20 cellular contexts compared by ENCODE assay signal in the genomic region with DNA sequence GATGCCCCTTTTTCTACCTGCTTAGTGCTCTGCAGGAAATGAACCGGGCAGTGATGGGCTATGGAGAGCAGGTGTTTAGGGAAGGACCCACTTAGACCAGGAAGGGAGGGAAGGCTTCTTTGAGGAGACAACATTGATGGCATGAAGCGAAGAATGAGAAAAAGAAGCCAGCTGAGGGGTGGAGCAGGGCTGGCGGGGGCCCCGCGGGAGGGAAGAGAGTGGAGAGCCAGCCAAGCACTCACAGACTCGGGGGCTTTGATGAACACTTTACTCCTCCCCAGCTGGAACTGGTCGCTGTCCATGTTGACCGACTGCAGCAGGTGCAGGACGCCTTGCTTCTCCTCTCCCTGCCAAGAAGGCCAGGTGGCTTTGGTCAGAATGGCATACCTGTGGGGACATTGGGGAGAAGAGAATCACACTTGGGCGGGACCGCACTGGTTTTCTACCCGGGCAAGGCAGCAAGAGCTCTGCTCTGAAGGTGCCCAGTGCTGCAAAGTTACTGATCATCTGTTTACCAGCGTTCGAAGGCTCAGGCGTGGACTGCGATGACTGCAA. TPM values are rescaled to one million over a fixed set of nuclear protein-coding genes. Genes with fewer than 3 reads are reported as not detected.
DNase-seq lines count a peak whose midpoint lies in the region; ATAC-seq and TF ChIP-seq lines count a peak whose summit lies in the region.
"Had no signal": no experiment of that assay in that cellular context is flagged by ENCODE, and none has a peak within 500 bp of the region (broad histone marks: within the 10 kb centered on the region; RNA-seq: fewer than 3 reads in every experiment).

No MANE protein-coding gene starts in this region.

- H3K4me1 Mint-ChIP-seq in Caco-2 (ENCODE audit: low read depth, unreplicated experiment), result no peaks in the 10 kb centered on the region

- peak; percentile 8 for DNase-seq in NCI-H748 (lab: John Stamatoyannopoulos, UW; ENCODE audit: unreplicated experiment)
- DNase-seq in NCI-H748 treated with DMSO at 0.1 percent for 48 hours (lab: John Stamatoyannopoulos, UW), result no peak
- peak; percentile 30 to 53 for DNase-seq in SHP77 (lab: John Stamatoyannopoulos, UW)
- no peak for DNase-seq in lower lobe of right lung
- DNase-seq in DMS153 treated with DMSO at 0.1 percent for 48 hours (lab: John Stamatoyannopoulos, UW; ENCODE audit: unreplicated experiment), result no peak
- no peak for DNase-seq in Caco-2
- DNase-seq: activated CD4-positive, alpha-beta T cell treated with anti-CD3 and anti-CD28 coated beads for 4 hours; central memory CD4-positive, alpha-beta T cell; DMS153; effector memory CD4-positive, alpha-beta T cell; KG1; left cardiac atrium; testis had no signal

- no TSS peak for BruUV-seq in Caco-2 (replicated peaks; lab: Mats Ljungman, UMichigan)

- H3K4me3 Mint-ChIP-seq in Caco-2 (ENCODE audit: unreplicated experiment), result no peak overlapping the region

- intact Hi-C loops in lower lobe of right lung (cut with DNase I), result no loop called here
- intact Hi-C loops in Caco-2 (cut with micrococcal nuclease; ENCODE audit: unreplicated experiment), result no loop called here

- ATAC-seq in lower lobe of right lung (no peak), GM19455 (IDR thresholded peaks at IDR 0.05; ENCODE audit: unreplicated experiment) (no peak)
- ATAC-seq: left cardiac atrium had no signal

- CTCF ChIA-PET in Caco-2 (lab: Charles Lee), result no interaction called here

- POLR2A ChIA-PET in Caco-2 (lab: Charles Lee), result no interaction called here

- H3K36me3 ChIP-seq in lower lobe of right lung (peaks cover 9% of the 10 kb centered on the region), Caco-2 (ENCODE audit: control insufficient read depth, insufficient read depth, low read length) (no peaks in the 10 kb centered on the region; the same call in 1 of the 2 replicates)
- H3K36me3 ChIP-seq: neutrophil had no signal

- TF ChIP-seq CTCF in lower lobe of right lung (IDR thresholded peaks at IDR 0.05) (no peak), Caco-2 (IDR thresholded peaks at IDR 0.05; ENCODE audit: insufficient read depth in 1 of 2, low read depth in 1 of 2, low read length in 1 of 2, severe bottlenecking in 1 of 2, unreplicated experiment in 1 of 2) (no peak)

- peaks cover 69% of the 10 kb centered on the region for H3K36me3 Mint-ChIP-seq in Caco-2 (ENCODE audit: insufficient read depth, unreplicated experiment)

- H3K4me3 ChIP-seq in lower lobe of right lung, result no peak overlapping the region
- no peak overlapping the region for H3K4me3 ChIP-seq in Caco-2 (ENCODE audit: low read depth, low read length)
- H3K4me3 ChIP-seq: esophagus muscularis mucosa, Peyer's patch, testis had no signal

- no peaks in the 10 kb centered on the region for H3K27me3 Mint-ChIP-seq in Caco-2 (ENCODE audit: insufficient read depth, unreplicated experiment)

- no peaks in the 10 kb centered on the region for H3K27me3 ChIP-seq in lower lobe of right lung (ENCODE audit: low read depth)
- no peaks in the 10 kb centered on the region for H3K27me3 ChIP-seq in Caco-2 (replicated peaks; ENCODE audit: control insufficient read depth, insufficient read depth, low read length)
- H3K27me3 ChIP-seq: esophagus muscularis mucosa, Peyer's patch, testis had no signal

- H3K27ac ChIP-seq in lower lobe of right lung (peak overlapping the region; percentile 54), temporal lobe (ENCODE audit: low read depth, low read length) (peak overlapping the region; percentile 75)
- H3K27ac ChIP-seq: C4-2B, esophagus muscularis mucosa, neutrophil, Peyer's patch had no signal

- no peak overlapping the region for H3K27ac Mint-ChIP-seq in Caco-2 (ENCODE audit: unreplicated experiment)
- H3K27ac Mint-ChIP-seq: activated T-helper 2 cell treated with anti-CD3 and anti-CD28 coated beads, Interferon-gamma antibody, Interleukin-2, Interleukin-4, amounts not matched to agents 10 μg/mL and 5 μg/mL and 100 μg/mL, durations not matched to agents 14 hours and 24 hours and 36 hours had no signal

- H3K9me3 Mint-ChIP-seq in Caco-2 (ENCODE audit: unreplicated experiment), result no peaks in the 10 kb centered on the region

- H3K4me1 ChIP-seq in lower lobe of right lung (peaks cover 28% of the 10 kb centered on the region), Caco-2 (no peaks in the 10 kb centered on the region)
- H3K4me1 ChIP-seq: testis had no signal

- H3K9me3 ChIP-seq in lower lobe of right lung (peaks cover 15% of the 10 kb centered on the region), Caco-2 (peaks cover 11% of the 10 kb centered on the region)
- H3K9me3 ChIP-seq: neutrophil, Peyer's patch, testis had no signal

RNA-seq across cellular contexts. Expression of a gene that starts 28.4 kb away (rescaled TPM):
- total RNA-seq in lower lobe of right lung, result not detected
- not detected for total RNA-seq in temporal lobe
- total RNA-seq in Caco-2 (2022), result not detected in 2 replicates
- total RNA-seq: activated T-helper 2 cell treated with anti-CD3 and anti-CD28 coated beads, Interferon-gamma antibody, Interleukin-2, Interleukin-4, amounts not matched to agents 10 μg/mL and 5 μg/mL and 100 μg/mL, durations not matched to agents 14 hours and 24 hours and 36 hours; esophagus muscularis mucosa; left cardiac atrium; Peyer's patch had no signal

Comparison
In these comparisons a context has a peak if more than half of its experiments do, and no peak if none do; other contexts are left out.
1. DNase-seq: peak in NCI-H748 (single experiment) and SHP77 (2 of 2); none in NCI-H748 treated with DMSO at 0.1 percent for 48 hours (single experiment), lower lobe of right lung (single experiment), DMS153 treated with DMSO at 0.1 percent for 48 hours (single experiment) and Caco-2 (0 of 2).